ENCODE assay signal across 27 cellular contexts in the genomic region with DNA sequence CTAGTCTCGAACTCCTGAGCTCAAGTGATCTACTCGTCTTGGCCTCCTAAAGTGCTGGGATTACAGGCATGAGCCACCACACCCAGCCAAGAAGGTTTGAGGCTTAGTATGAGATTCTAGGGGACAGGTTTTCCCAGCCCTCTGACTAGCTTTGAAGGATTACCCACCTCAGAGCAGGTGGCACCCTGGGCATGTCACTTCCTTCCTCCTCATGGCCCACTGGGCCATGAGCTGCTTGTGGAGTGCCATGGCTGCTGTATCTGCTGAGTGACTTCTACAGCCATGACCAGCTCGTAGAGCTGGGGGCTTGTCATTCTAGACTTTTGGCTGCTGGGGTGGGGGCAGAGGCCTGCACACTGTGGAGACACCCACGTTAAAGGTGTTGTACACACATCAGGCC.
"Had no signal": no experiment of that assay in that cellular context is flagged by ENCODE, and none has a peak within 500 bp of the region (broad histone marks: within the 10 kb centered on the region; RNA-seq: fewer than 3 reads in every experiment).

No MANE protein-coding gene starts in this region.

- H3K27me3 Mint-ChIP-seq: naive thymus-derived CD8-positive, alpha-beta T cell; progenitor cell of endocrine pancreas; stimulated activated memory B cell treated with anti-CD40 and anti-IgM and Interleukin-4, amounts not matched to agents 10 μg/mL and 1 μg/mL and 100 μg/mL, for 72 hours; stimulated activated naive CD8-positive, alpha-beta T cell treated with anti-CD3 and anti-CD28 coated beads, Interleukin-15, amount 100 ng/mL, for 72 hours; type B pancreatic cell had no signal

- H3K27me3 ChIP-seq: left lung, ovary, right atrium auricular region, right lobe of liver, tibial nerve, uterus had no signal

- DNase-seq: hippocampal formation; kidney glomerular epithelial cell; left colon; lower lobe of right lung; midbrain; mucosa of descending colon; naive thymus-derived CD8-positive, alpha-beta T cell; occipital lobe; ovary; right lobe of liver; stimulated activated CD4-positive, alpha-beta T cell treated with anti-CD3 and anti-CD28 coated beads, Interleukin-1b, Interleukin-23, amount 100 ng/mL, for 48 hours; stimulated activated CD4-positive, alpha-beta T cell treated with anti-CD3 and anti-CD28 coated beads, Interleukin-2, amount 100 ng/mL, for 48 hours; stimulated activated CD4-positive, alpha-beta T cell treated with anti-CD3 and anti-CD28 coated beads, Interleukin-4, amount 100 ng/mL, for 4 hours; stimulated activated CD8-positive, alpha-beta memory T cell treated with anti-CD3 and anti-CD28 coated beads, Interleukin-4, amount 100 ng/mL, for 48 hours; stimulated activated naive CD4-positive, alpha-beta T cell treated with Interleukin-2 at 50 U/mL for 16 hours; stimulated activated naive CD8-positive, alpha-beta T cell treated with anti-CD3 and anti-CD28 coated beads, Interleukin-15, amount 100 ng/mL, for 72 hours; substantia nigra; uterus had no signal

- H3K4me2 ChIP-seq: smooth muscle cell had no signal

- H3K4me3 Mint-ChIP-seq: naive thymus-derived CD8-positive, alpha-beta T cell; nephron; neural crest cell; stimulated activated memory B cell treated with anti-CD40 and anti-IgM and Interleukin-4, amounts not matched to agents 10 μg/mL and 1 μg/mL and 100 μg/mL, for 72 hours; stimulated activated naive CD8-positive, alpha-beta T cell treated with anti-CD3 and anti-CD28 coated beads, Interleukin-15, amount 100 ng/mL, for 72 hours; type B pancreatic cell had no signal

- H3K27ac Mint-ChIP-seq: nephron; progenitor cell of endocrine pancreas; stimulated activated memory B cell treated with anti-CD40 and anti-IgM and Interleukin-4, amounts not matched to agents 10 μg/mL and 1 μg/mL and 100 μg/mL, for 72 hours; stimulated activated naive CD8-positive, alpha-beta T cell treated with anti-CD3 and anti-CD28 coated beads, Interleukin-15, amount 100 ng/mL, for 72 hours; type B pancreatic cell had no signal

- H3K4me1 ChIP-seq: tibial nerve had no signal

- H3K36me3 ChIP-seq: ovary, uterus had no signal

- H3K27ac ChIP-seq: left lung, lower lobe of right lung, ovary, right atrium auricular region, right lobe of liver, tibial nerve, uterus had no signal

- H3K4me1 Mint-ChIP-seq: nephron, neural crest cell had no signal

- H3K9me3 ChIP-seq: left lung, lower lobe of right lung, mucosa of descending colon, ovary, right atrium auricular region, right lobe of liver, tibial nerve, uterus had no signal

- ATAC-seq: left colon; left lung; lower lobe of right lung; mucosa of descending colon; naive thymus-derived CD8-positive, alpha-beta T cell; right lobe of liver; stimulated activated memory B cell treated with anti-CD40 and anti-IgM and Interleukin-4, amounts not matched to agents 10 μg/mL and 1 μg/mL and 100 μg/mL, for 72 hours; stimulated activated naive CD8-positive, alpha-beta T cell treated with anti-CD3 and anti-CD28 coated beads, Interleukin-15, amount 100 ng/mL, for 72 hours had no signal

- H3K4me3 ChIP-seq: left lung, lower lobe of right lung, mucosa of descending colon, ovary, right atrium auricular region, right lobe of liver, smooth muscle cell, tibial nerve, uterus had no signal

- H3K9me3 Mint-ChIP-seq: naive thymus-derived CD8-positive, alpha-beta T cell; nephron; neural crest cell; stimulated activated memory B cell treated with anti-CD40 and anti-IgM and Interleukin-4, amounts not matched to agents 10 μg/mL and 1 μg/mL and 100 μg/mL, for 72 hours; stimulated activated naive CD8-positive, alpha-beta T cell treated with anti-CD3 and anti-CD28 coated beads, Interleukin-15, amount 100 ng/mL, for 72 hours; type B pancreatic cell had no signal
